Comparison of ENCODE assay signal across 9 cellular contexts in the genomic region with DNA sequence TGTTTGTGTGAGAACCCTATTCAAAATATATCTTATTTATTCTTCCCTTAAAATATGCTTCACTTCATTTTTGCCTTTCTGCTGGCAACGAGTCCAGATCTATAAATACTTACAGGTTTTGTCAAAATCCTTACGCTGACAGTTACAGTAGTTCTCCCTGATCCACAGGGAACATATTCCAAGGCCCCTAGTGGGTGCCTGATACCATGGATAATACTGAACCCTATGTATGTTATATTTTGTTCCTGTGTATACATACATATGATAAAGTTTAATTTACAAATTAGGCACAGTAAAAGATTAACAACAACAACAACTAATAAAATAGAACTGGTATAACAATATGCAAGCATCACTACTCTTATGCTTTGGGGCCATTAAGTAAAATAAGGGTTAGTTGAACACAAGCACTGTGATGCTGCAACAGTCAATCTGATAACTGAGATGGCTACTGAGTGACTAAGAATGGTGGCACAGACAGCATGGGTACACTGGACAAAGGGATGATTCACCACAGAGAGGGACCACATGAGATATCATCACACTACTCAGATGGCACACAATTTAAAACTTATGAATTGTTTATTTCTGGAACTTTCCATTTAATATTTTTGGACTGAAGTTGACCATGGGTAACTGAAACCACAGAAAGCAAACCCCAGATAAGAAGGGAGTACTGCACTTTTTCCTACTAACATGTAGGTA. TPM values are rescaled to one million over a fixed set of nuclear protein-coding genes. Genes with fewer than 3 reads are reported as not detected.
DNase-seq lines count a peak whose midpoint lies in the region; ATAC-seq, FAIRE-seq and TF ChIP-seq lines count a peak whose summit lies in the region.
"Had no signal": no experiment of that assay in that cellular context is flagged by ENCODE, and none has a peak within 500 bp of the region (broad histone marks: within the 10 kb centered on the region; RNA-seq: fewer than 3 reads in every experiment).

No MANE protein-coding gene starts in this region.

- no peak for FAIRE-seq in kidney (lab: Jason Lieb, UNC)

- POLR2A ChIA-PET in CD4-positive, alpha-beta memory T cell (lab: Charles Lee; ENCODE audit: partially characterized antibody): interaction anchor here (1.0 to 1.2 kb wide), 2 partner anchors 27 to 29 kb away, joined by 3 read pairs; a partner anchor contains a TSS

- intact Hi-C loops in CD4-positive, alpha-beta memory T cell (cut with micrococcal nuclease): no loop called here
- intact Hi-C loops in activated T-helper 2 cell treated with anti-CD3 and anti-CD28 coated beads, Interferon-gamma antibody, Interleukin-2, Interleukin-4, amounts not matched to agents 10 μg/mL and 5 μg/mL and 100 μg/mL, durations not matched to agents 14 hours and 24 hours and 36 hours (cut with micrococcal nuclease): no loop called here
- intact Hi-C loops in kidney (cut with DNase I): no loop called here

- TF ChIP-seq CTCF in kidney (IDR thresholded peaks at IDR 0.05; ENCODE audit: borderline replicate concordance, extremely low read depth, insufficient read depth): no peak

- DNase-seq in CD4-positive, alpha-beta memory T cell: no peak
- DNase-seq in M059J (ENCODE audit: low read depth) (peak; percentile 87), iris pigment epithelial cell (ENCODE audit: low read depth) (peak; percentile 22), kidney (no peak), D341Med (ENCODE audit: low spot score) (no peak)
- no peak for DNase-seq in activated T-helper 2 cell treated with anti-CD3 and anti-CD28 coated beads, Interferon-gamma antibody, Interleukin-2, Interleukin-4, amounts not matched to agents 10 μg/mL and 5 μg/mL and 100 μg/mL, durations not matched to agents 14 hours and 24 hours and 36 hours (ENCODE audit: low spot score)
- DNase-seq: left cardiac atrium had no signal

- H3K4me1 ChIP-seq in CD4-positive, alpha-beta memory T cell (ENCODE audit: insufficient read depth, low read length): peaks cover 65% of the 10 kb centered on the region
- H3K4me1 ChIP-seq in kidney (ENCODE audit: control insufficient read depth in 1 of 2, insufficient read depth in 1 of 2, low read depth in 1 of 2, low read length in 2 of 2): no peaks in the 10 kb centered on the region

- CTCF ChIA-PET in CD4-positive, alpha-beta memory T cell (lab: Charles Lee; ENCODE audit: partially characterized antibody): interaction anchor here (1.9 kb wide), 1 partner anchor 19 kb away, joined by 4 read pairs; no protein-coding TSS in a partner anchor

- H3K9ac ChIP-seq in kidney (ENCODE audit: low read length in 2 of 2): no peak overlapping the region

- no peak overlapping the region for H3K27ac ChIP-seq in CD4-positive, alpha-beta memory T cell (ENCODE audit: low read depth, low read length)
- H3K27ac ChIP-seq in kidney (ENCODE audit: low read depth in 2 of 2, low read length in 2 of 2): no peak overlapping the region

- H3K4me1 Mint-ChIP-seq in CD4-positive, alpha-beta memory T cell: peaks cover 57 to 84% (median 72%) of the 10 kb centered on the region in 4 donors
- H3K4me1 Mint-ChIP-seq in activated T-helper 2 cell treated with anti-CD3 and anti-CD28 coated beads, Interferon-gamma antibody, Interleukin-2, Interleukin-4, amounts not matched to agents 10 μg/mL and 5 μg/mL and 100 μg/mL, durations not matched to agents 14 hours and 24 hours and 36 hours (ENCODE audit: low read depth): peaks cover 44% of the 10 kb centered on the region

- no peaks in the 10 kb centered on the region for H3K27me3 ChIP-seq in CD4-positive, alpha-beta memory T cell (ENCODE audit: insufficient read depth, low read length)

- H3K27ac Mint-ChIP-seq in CD4-positive, alpha-beta memory T cell: peak overlapping the region; percentile 15 to 90 (median 54)
- H3K27ac Mint-ChIP-seq in activated T-helper 2 cell treated with anti-CD3 and anti-CD28 coated beads, Interferon-gamma antibody, Interleukin-2, Interleukin-4, amounts not matched to agents 10 μg/mL and 5 μg/mL and 100 μg/mL, durations not matched to agents 14 hours and 24 hours and 36 hours: no peak overlapping the region

- H3K27me3 Mint-ChIP-seq in CD4-positive, alpha-beta memory T cell: no peaks in the 10 kb centered on the region
- H3K27me3 Mint-ChIP-seq in activated T-helper 2 cell treated with anti-CD3 and anti-CD28 coated beads, Interferon-gamma antibody, Interleukin-2, Interleukin-4, amounts not matched to agents 10 μg/mL and 5 μg/mL and 100 μg/mL, durations not matched to agents 14 hours and 24 hours and 36 hours (ENCODE audit: low read depth): no peaks in the 10 kb centered on the region

- no peaks in the 10 kb centered on the region for H3K36me3 ChIP-seq in CD4-positive, alpha-beta memory T cell (ENCODE audit: insufficient read depth, low read length)
- no peaks in the 10 kb centered on the region for H3K36me3 ChIP-seq in kidney (ENCODE audit: control insufficient read depth in 1 of 2, insufficient read depth in 2 of 2, low read length in 2 of 2)

- H3K4me3 Mint-ChIP-seq in CD4-positive, alpha-beta memory T cell: peak overlapping the region in 2 of 8 donors; percentile 26 to 53
- no peak overlapping the region for H3K4me3 Mint-ChIP-seq in activated T-helper 2 cell treated with anti-CD3 and anti-CD28 coated beads, Interferon-gamma antibody, Interleukin-2, Interleukin-4, amounts not matched to agents 10 μg/mL and 5 μg/mL and 100 μg/mL, durations not matched to agents 14 hours and 24 hours and 36 hours (ENCODE audit: low read depth)

- no peak overlapping the region for H3K4me3 ChIP-seq in CD4-positive, alpha-beta memory T cell (ENCODE audit: low read length in 2 of 2)
- H3K4me3 ChIP-seq in kidney (ENCODE audit: low read length in 2 of 2): no peak overlapping the region

- peaks cover 7 to 12% of the 10 kb centered on the region in 2 donors for H3K36me3 Mint-ChIP-seq in CD4-positive, alpha-beta memory T cell
- peaks cover 11% of the 10 kb centered on the region for H3K36me3 Mint-ChIP-seq in activated T-helper 2 cell treated with anti-CD3 and anti-CD28 coated beads, Interferon-gamma antibody, Interleukin-2, Interleukin-4, amounts not matched to agents 10 μg/mL and 5 μg/mL and 100 μg/mL, durations not matched to agents 14 hours and 24 hours and 36 hours (ENCODE audit: low read depth)

- H3K9me3 Mint-ChIP-seq in CD4-positive, alpha-beta memory T cell: peaks cover 0 to 4% (median 0%) of the 10 kb centered on the region in 8 donors
- no peaks in the 10 kb centered on the region for H3K9me3 Mint-ChIP-seq in activated T-helper 2 cell treated with anti-CD3 and anti-CD28 coated beads, Interferon-gamma antibody, Interleukin-2, Interleukin-4, amounts not matched to agents 10 μg/mL and 5 μg/mL and 100 μg/mL, durations not matched to agents 14 hours and 24 hours and 36 hours

- ATAC-seq in GM21528 (IDR thresholded peaks at IDR 0.05; ENCODE audit: low FRiP score, unreplicated experiment): peak; percentile 61
- no peak for ATAC-seq in HG03139 (IDR thresholded peaks at IDR 0.05; ENCODE audit: unreplicated experiment)

- no peaks in the 10 kb centered on the region for H3K9me3 ChIP-seq in CD4-positive, alpha-beta memory T cell (ENCODE audit: control insufficient read depth in 1 of 2, low read length in 2 of 2)
- no peaks in the 10 kb centered on the region for H3K9me3 ChIP-seq in kidney (ENCODE audit: control insufficient read depth in 1 of 2, low read length in 2 of 2)

RNA-seq across cellular contexts. Expression of a gene that starts 29.4 kb away (rescaled TPM):
- 10 to 100 TPM; 51.0 to 52.9 TPM for total RNA-seq in CD4-positive, alpha-beta memory T cell
- polyA plus RNA-seq in CD4-positive, alpha-beta memory T cell: 10 to 100 TPM; 81.5 to 84.2 TPM
- total RNA-seq in M059J (2014; rRNA removed; shearing (Covaris generic)): 32.1 and 32.7 TPM in 2 replicates
- total RNA-seq in activated T-helper 2 cell treated with anti-CD3 and anti-CD28 coated beads, Interferon-gamma antibody, Interleukin-2, Interleukin-4, amounts not matched to agents 10 μg/mL and 5 μg/mL and 100 μg/mL, durations not matched to agents 14 hours and 24 hours and 36 hours: 35.9 and 36.9 TPM in 2 replicates
- total RNA-seq in kidney: 49.1 TPM
- 26.8 TPM for polyA plus RNA-seq in kidney (ENCODE audit: insufficient read depth, low read depth, low replicate concordance)

Comparison
In these comparisons a context has a peak if more than half of its experiments do, and no peak if none do; other contexts are left out.
1. DNase-seq: peak in M059J (single experiment) and iris pigment epithelial cell (single experiment); none in CD4-positive, alpha-beta memory T cell (0 of 5), activated T-helper 2 cell treated with anti-CD3 and anti-CD28 coated beads, Interferon-gamma antibody, Interleukin-2, Interleukin-4, amounts not matched to agents 10 μg/mL and 5 μg/mL and 100 μg/mL, durations not matched to agents 14 hours and 24 hours and 36 hours (single experiment), kidney (single experiment) and D341Med (single experiment).